1 cellular context compared by ENCODE assay signal in genomic region chr13:43042410-43042921, GRCh38.
TF ChIP-seq lines count a peak whose summit lies in the region.

No MANE protein-coding gene starts in this region.

TF ChIP-seq in GM12878, 131 proteins besides CTCF, POLR2A, EP300 and RAD21:
- no peak for TF ChIP-seq PBX3 (IDR thresholded peaks at IDR 0.05; ENCODE audit: insufficient replicate concordance, low read depth, low read length)
- TF ChIP-seq ZBTB4 (CRISPR knock-in tag; IDR thresholded peaks at IDR 0.05): no peak
- no peak for TF ChIP-seq RELB (IDR thresholded peaks at IDR 0.05; ENCODE audit: low read depth)
- no peak for TF ChIP-seq HDAC2 (IDR thresholded peaks at IDR 0.05)
- no peak for TF ChIP-seq TCF3 (IDR thresholded peaks at IDR 0.05; ENCODE audit: borderline replicate concordance, insufficient read depth, low read depth, low read length)
- no peak for TF ChIP-seq CEBPZ (IDR thresholded peaks at IDR 0.05; ENCODE audit: low read depth, low read length)
- TF ChIP-seq MLLT1 (IDR thresholded peaks at IDR 0.05): no peak
- TF ChIP-seq ZNF274 (IDR thresholded peaks at IDR 0.05; ENCODE audit: insufficient read depth, insufficient read length): no peak
- no peak for TF ChIP-seq USF1 (IDR thresholded peaks at IDR 0.05; ENCODE audit: borderline replicate concordance, extremely low read length, insufficient read depth, low read depth, low read length)
TF ChIP-seq in GM12878: peak in this region for 0.
